In the genomic region with DNA sequence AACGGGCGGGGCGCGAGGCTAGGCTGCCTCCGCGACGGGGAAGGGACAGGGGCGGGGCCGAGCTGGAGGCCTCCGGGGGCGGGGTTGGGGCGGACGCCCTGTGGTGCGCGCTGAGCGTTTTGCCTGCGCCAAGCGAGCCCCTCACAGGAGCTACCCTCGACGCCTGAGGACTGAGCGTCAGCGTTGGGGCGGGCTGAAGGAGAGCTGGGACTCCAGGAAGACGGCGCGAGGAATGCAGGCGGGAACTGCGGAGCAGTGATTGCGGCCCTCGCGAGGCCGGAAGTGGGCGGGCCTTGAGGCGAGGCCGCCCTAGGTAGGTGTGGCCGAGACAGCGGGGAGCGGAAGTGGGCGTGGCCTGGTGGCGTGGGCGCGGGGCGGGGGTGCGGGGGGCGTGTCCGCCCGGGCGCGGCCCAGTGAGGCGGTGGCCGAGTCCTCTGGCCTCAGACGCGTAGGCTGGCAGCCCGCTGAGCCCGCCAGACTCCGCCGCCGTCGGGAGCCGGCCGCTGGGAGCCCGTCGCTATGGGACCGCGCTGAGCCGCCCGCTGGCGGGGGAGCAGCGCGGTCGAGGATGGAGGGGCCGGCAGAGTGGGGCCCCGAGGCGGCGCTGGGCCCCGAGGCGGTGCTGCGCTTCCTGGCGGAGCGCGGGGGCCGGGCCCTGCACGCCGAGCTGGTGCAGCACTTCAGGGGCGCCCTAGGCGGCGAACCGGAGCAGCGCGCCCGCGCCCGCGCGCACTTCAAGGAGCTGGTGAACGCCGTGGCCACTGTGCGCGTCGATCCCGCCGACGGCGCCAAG, we compare ENCODE assay signal across 8 cellular contexts. TPM values are rescaled to one million over a fixed set of nuclear protein-coding genes. Genes with fewer than 3 reads are reported as not detected.
A peak's percentile ranks its signal among the peaks of the same experiment; 100 is the strongest.
DNase-seq lines count a peak whose midpoint lies in the region; ATAC-seq and TF ChIP-seq lines count a peak whose summit lies in the region.

Gene SEPTIN10, minus strand, starts transcription at position 45 of the 793 bp plus-strand sequence. CDS start 139 bp downstream, outside the sequence.
Gene SOWAHC, plus strand, starts transcription at position 443 of the 793 bp plus-strand sequence. Its CDS starts 126 bp downstream, at position 569.

- no peaks in the 10 kb centered on the region for H3K4me1 ChIP-seq in CD8-positive, alpha-beta memory T cell (ENCODE audit: insufficient read depth, low read length)
- H3K4me1 ChIP-seq in SK-N-SH (ENCODE audit: control insufficient read depth in 1 of 2, insufficient read depth in 2 of 2, low read depth in 1 of 2, low read length in 1 of 2), result peaks cover 16 to 26% of the 10 kb centered on the region in 2 experiments; a peak in 3 of 4 replicates

- H3K4me2 ChIP-seq in SK-N-SH, result peak within 1 kb of the TSS; percentile 76

- H2AFZ ChIP-seq in SK-N-SH (ENCODE audit: low read depth), result peak within 1 kb of the TSS; percentile 56; the same call in 1 of the 2 replicates

- peaks cover 55 to 77% of the 10 kb centered on the region in 2 donors for H3K27me3 Mint-ChIP-seq in CD8-positive, alpha-beta memory T cell
- H3K27me3 Mint-ChIP-seq in activated naive CD8-positive, alpha-beta T cell, result peaks cover 42% of the 10 kb centered on the region
- H3K27me3 Mint-ChIP-seq in glutamatergic neuron (ENCODE audit: unreplicated experiment), result peaks cover 6% of the 10 kb centered on the region

- peak within 1 kb of the TSS in 6 of 8 donors; percentile 25 to 82 (median 54) for H3K27ac Mint-ChIP-seq in CD8-positive, alpha-beta memory T cell
- H3K27ac Mint-ChIP-seq in activated naive CD8-positive, alpha-beta T cell, result no peak within 1 kb of the TSS
- H3K27ac Mint-ChIP-seq in glutamatergic neuron (ENCODE audit: unreplicated experiment), result peak within 1 kb of the TSS; percentile 90

- TF ChIP-seq RAD21 in SK-N-SH (IDR thresholded peaks at IDR 0.05; ENCODE audit: low read length), result no peak

- ATAC-seq in GM21447 (IDR thresholded peaks at IDR 0.05; ENCODE audit: unreplicated experiment), result peak; percentile 81

- no peaks in the 10 kb centered on the region for H3K9me3 ChIP-seq in CD8-positive, alpha-beta memory T cell (ENCODE audit: low read length)
- no peaks in the 10 kb centered on the region for H3K9me3 ChIP-seq in SK-N-SH

- peak within 1 kb of the TSS; percentile 87 for H3K9ac ChIP-seq in SK-N-SH

- H3K9me2 ChIP-seq in SK-N-SH, result no peaks in the 10 kb centered on the region

- H3K4me3 Mint-ChIP-seq in CD8-positive, alpha-beta memory T cell, result peak within 1 kb of the TSS; percentile 77 to 92 (median 84)
- H3K4me3 Mint-ChIP-seq in activated naive CD8-positive, alpha-beta T cell, result peak within 1 kb of the TSS; percentile 82
- H3K4me3 Mint-ChIP-seq in glutamatergic neuron (ENCODE audit: unreplicated experiment), result peak within 1 kb of the TSS; percentile 100

- no peak within 1 kb of the TSS for H3K4me3 ChIP-seq in CD8-positive, alpha-beta memory T cell (ENCODE audit: low read length)
- H3K4me3 ChIP-seq in SK-N-SH (ENCODE audit: low read depth in 2 of 2, low read length in 1 of 2), result peak within 1 kb of the TSS; percentile 81 to 84

- no peak within 1 kb of the TSS for H3K27ac ChIP-seq in CD8-positive, alpha-beta memory T cell (ENCODE audit: low read depth, low read length)
- peak within 1 kb of the TSS; percentile 90 to 92 for H3K27ac ChIP-seq in SK-N-SH (ENCODE audit: low read depth in 2 of 2, low read length in 1 of 2)
- peak within 1 kb of the TSS; percentile 80 for H3K27ac ChIP-seq in substantia nigra (ENCODE audit: low read depth, low read length, poor library complexity, severe bottlenecking)

- peaks cover 5% of the 10 kb centered on the region for H4K20me1 ChIP-seq in SK-N-SH (ENCODE audit: insufficient read depth)

- H3K36me3 ChIP-seq in CD8-positive, alpha-beta memory T cell (ENCODE audit: insufficient read depth, low read length), result no peaks in the 10 kb centered on the region
- H3K36me3 ChIP-seq in SK-N-SH (replicated peaks in 1 of 2; ENCODE audit: control insufficient read depth in 1 of 2, insufficient read depth in 2 of 2, low read length in 1 of 2), result peaks cover 0 to 9% of the 10 kb centered on the region in 2 experiments

- POLR2A ChIA-PET in CD8-positive, alpha-beta memory T cell (lab: Charles Lee), result no interaction called here
- POLR2A ChIA-PET in SK-N-SH (lab: Yijun Ruan, JAX), result interaction anchor here (0.6 to 2.4 kb wide), 6 partner anchors 15 to 442 kb away, joined by 3 to 11 read pairs (median 3); no protein-coding TSS in a partner anchor

- peaks cover 72% of the 10 kb centered on the region for H3K79me2 ChIP-seq in SK-N-SH (ENCODE audit: insufficient read depth)

- peaks cover 6 to 20% (median 15%) of the 10 kb centered on the region in 5 donors for H3K9me3 Mint-ChIP-seq in CD8-positive, alpha-beta memory T cell
- H3K9me3 Mint-ChIP-seq in activated naive CD8-positive, alpha-beta T cell (ENCODE audit: low read depth), result no peaks in the 10 kb centered on the region
- H3K9me3 Mint-ChIP-seq in glutamatergic neuron (ENCODE audit: unreplicated experiment), result peaks cover 8% of the 10 kb centered on the region

- peaks cover 31% of the 10 kb centered on the region for H3F3A ChIP-seq in SK-N-SH (replicated peaks; ENCODE audit: insufficient read depth)

- peak; percentile 50 to 80 (median 67) for DNase-seq in CD8-positive, alpha-beta memory T cell
- DNase-seq in HuH-7.5 (ENCODE audit: low spot score), result peak; percentile 74
- DNase-seq in SK-N-SH, result peak; percentile 98
- DNase-seq in glutamatergic neuron, result peak; percentile 97
- DNase-seq in occipital lobe (lab: John Stamatoyannopoulos, UW), result peak; percentile 82
- peak; percentile 75 to 99 (median 92) for DNase-seq in substantia nigra (lab: John Stamatoyannopoulos, UW)

- WGBS in SK-N-SH (ENCODE audit: low lambda C conversion rate), result 1% methylated on average over 33 of the region's 104 CpGs

- TF ChIP-seq CTCF in SK-N-SH (IDR thresholded peaks at IDR 0.05), result no peak
- TF ChIP-seq CTCF in glutamatergic neuron (IDR thresholded peaks at IDR 0.05; ENCODE audit: partially characterized antibody, unreplicated experiment), result no peak

- CTCF ChIA-PET in CD8-positive, alpha-beta memory T cell (lab: Charles Lee), result no interaction called here
- CTCF ChIA-PET in SK-N-SH (lab: Yijun Ruan, JAX), result interaction anchor here (0.7 to 2.6 kb wide), 9 partner anchors 10 to 607 kb away, joined by 3 to 14 read pairs (median 3); partner anchors contain the start of gene SH3RF3

- no peak; a peak in 1 of 4 replicates for TF ChIP-seq EP300 in SK-N-SH (IDR thresholded peaks at IDR 0.05; ENCODE audit: borderline replicate concordance in 1 of 2, low read depth in 1 of 2, low read length in 1 of 2)

- H3K27me3 ChIP-seq in CD8-positive, alpha-beta memory T cell (ENCODE audit: insufficient read depth, low read length, poor library complexity, severe bottlenecking), result peaks cover 8% of the 10 kb centered on the region
- H3K27me3 ChIP-seq in SK-N-SH (ENCODE audit: insufficient read depth), result no peaks in the 10 kb centered on the region

- peaks cover 9 to 20% (median 17%) of the 10 kb centered on the region in 3 donors for H3K4me1 Mint-ChIP-seq in CD8-positive, alpha-beta memory T cell
- H3K4me1 Mint-ChIP-seq in activated naive CD8-positive, alpha-beta T cell (ENCODE audit: low read depth), result peaks cover 11% of the 10 kb centered on the region
- peaks cover 26% of the 10 kb centered on the region for H3K4me1 Mint-ChIP-seq in glutamatergic neuron (ENCODE audit: low read depth, unreplicated experiment)

- no peaks in the 10 kb centered on the region for H3K36me3 Mint-ChIP-seq in CD8-positive, alpha-beta memory T cell
- H3K36me3 Mint-ChIP-seq in activated naive CD8-positive, alpha-beta T cell, result no peaks in the 10 kb centered on the region
- no peaks in the 10 kb centered on the region for H3K36me3 Mint-ChIP-seq in glutamatergic neuron (ENCODE audit: unreplicated experiment)

TF ChIP-seq in SK-N-SH, 30 proteins besides CTCF, POLR2A, EP300 and RAD21 (continues in another document):
- TF ChIP-seq FOXM1 (IDR thresholded peaks at IDR 0.05; ENCODE audit: low read depth) (no peak), TEAD4 (IDR thresholded peaks at IDR 0.05; ENCODE audit: borderline replicate concordance, insufficient read depth) (no peak), NFIC (IDR thresholded peaks at IDR 0.05; ENCODE audit: borderline replicate concordance) (no peak; the same call in 1 of the 2 replicates), FOXJ3 (CRISPR knock-in tag; IDR thresholded peaks at IDR 0.05) (no peak), YY1 (IDR thresholded peaks at IDR 0.05; ENCODE audit: low read depth) (no peak), POLR2AphosphoS5 (IDR thresholded peaks at IDR 0.05; ENCODE audit: low read depth, low read length) (peak; percentile 75), GABPA (IDR thresholded peaks at IDR 0.05; ENCODE audit: low read depth) (peak; percentile 66), NRF1 (IDR thresholded peaks at IDR 0.05; ENCODE audit: low read depth, low read length) (peak; percentile 38; the same call in 1 of the 2 replicates), TCF12 (IDR thresholded peaks at IDR 0.05) (peak; percentile 6; the same call in 1 of the 2 replicates), TAF1 (IDR thresholded peaks at IDR 0.05; ENCODE audit: borderline replicate concordance, low read depth, low read length) (peak; percentile 78; the same call in 1 of the 2 replicates), MAX (IDR thresholded peaks at IDR 0.05; ENCODE audit: low read depth) (peak; percentile 87), GATA2 (CRISPR knock-in tag; IDR thresholded peaks at IDR 0.05) (no peak)
- TF ChIP-seq, protein P1, sequence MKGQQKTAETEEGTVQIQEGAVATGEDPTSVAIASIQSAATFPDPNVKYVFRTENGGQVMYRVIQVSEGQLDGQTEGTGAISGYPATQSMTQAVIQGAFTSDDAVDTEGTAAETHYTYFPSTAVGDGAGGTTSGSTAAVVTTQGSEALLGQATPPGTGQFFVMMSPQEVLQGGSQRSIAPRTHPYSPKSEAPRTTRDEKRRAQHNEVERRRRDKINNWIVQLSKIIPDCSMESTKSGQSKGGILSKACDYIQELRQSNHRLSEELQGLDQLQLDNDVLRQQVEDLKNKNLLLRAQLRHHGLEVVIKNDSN (IDR thresholded peaks at IDR 0.05; ENCODE audit: borderline replicate concordance, low read depth), result no peak

RNA-seq across cellular contexts. Expression of gene SEPTIN10, which starts in this region (rescaled TPM):
- total RNA-seq in CD8-positive, alpha-beta memory T cell, result under 1 TPM; 0.31 to 0.69 TPM
- polyA plus RNA-seq in CD8-positive, alpha-beta memory T cell, result 1.2 TPM
- 39.1 and 46.5 TPM in 2 replicates for polyA plus RNA-seq in SK-N-SH (2012; rRNA removed)
- 61.3 and 64.1 TPM in 2 replicates for polyA plus RNA-seq in SK-N-SH (2012; cell fraction: cytosol; rRNA removed)
- polyA plus RNA-seq in SK-N-SH (2012; cell fraction: nucleus; rRNA removed), result 21.0 and 32.9 TPM in 2 replicates
- total RNA-seq in glutamatergic neuron (ENCODE audit: unreplicated experiment) (75.2 TPM), occipital lobe (114 TPM)

RNA-seq across cellular contexts. Expression of gene SOWAHC, which starts in this region (rescaled TPM):
- under 1 TPM; 0.11 to 0.15 TPM for total RNA-seq in CD8-positive, alpha-beta memory T cell
- polyA plus RNA-seq in CD8-positive, alpha-beta memory T cell, result 0.40 TPM
- polyA plus RNA-seq in SK-N-SH (2012; rRNA removed), result 2.4 and 2.9 TPM in 2 replicates
- polyA plus RNA-seq in SK-N-SH (2012; cell fraction: cytosol; rRNA removed), result 3.1 and 3.4 TPM in 2 replicates
- polyA plus RNA-seq in SK-N-SH (2012; cell fraction: nucleus; rRNA removed), result 2.2 and 2.4 TPM in 2 replicates
- total RNA-seq in glutamatergic neuron (ENCODE audit: unreplicated experiment) (12.9 TPM), occipital lobe (44.0 TPM)

Comparison
In these comparisons a context has a peak if more than half of its experiments do, and no peak if none do; other contexts are left out.
1. RNA of gene SEPTIN10 (total RNA-seq): 114 TPM in occipital lobe (single experiment) and 75.2 TPM in glutamatergic neuron (single experiment); 0.31 to 0.69 TPM in CD8-positive, alpha-beta memory T cell; every median in the first group is over 10 times any median in the second.
2. RNA of gene SOWAHC (total RNA-seq): 44.0 TPM in occipital lobe (single experiment) and 12.9 TPM in glutamatergic neuron (single experiment); 0.11 to 0.15 TPM in CD8-positive, alpha-beta memory T cell; every median in the first group is over 10 times any median in the second.
3. RNA of gene SEPTIN10 (polyA plus RNA-seq): 21.0 to 64.1 TPM in SK-N-SH; 1.2 TPM in CD8-positive, alpha-beta memory T cell (single experiment); every median in the first group is over 10 times any median in the second.
4. Peak in every context shown above with its lines, with median percentiles within 50 percentile points of each other: DNase-seq and H3K4me3 Mint-ChIP-seq.